ENCODE assay signal across 2 cellular contexts in the genomic region with DNA sequence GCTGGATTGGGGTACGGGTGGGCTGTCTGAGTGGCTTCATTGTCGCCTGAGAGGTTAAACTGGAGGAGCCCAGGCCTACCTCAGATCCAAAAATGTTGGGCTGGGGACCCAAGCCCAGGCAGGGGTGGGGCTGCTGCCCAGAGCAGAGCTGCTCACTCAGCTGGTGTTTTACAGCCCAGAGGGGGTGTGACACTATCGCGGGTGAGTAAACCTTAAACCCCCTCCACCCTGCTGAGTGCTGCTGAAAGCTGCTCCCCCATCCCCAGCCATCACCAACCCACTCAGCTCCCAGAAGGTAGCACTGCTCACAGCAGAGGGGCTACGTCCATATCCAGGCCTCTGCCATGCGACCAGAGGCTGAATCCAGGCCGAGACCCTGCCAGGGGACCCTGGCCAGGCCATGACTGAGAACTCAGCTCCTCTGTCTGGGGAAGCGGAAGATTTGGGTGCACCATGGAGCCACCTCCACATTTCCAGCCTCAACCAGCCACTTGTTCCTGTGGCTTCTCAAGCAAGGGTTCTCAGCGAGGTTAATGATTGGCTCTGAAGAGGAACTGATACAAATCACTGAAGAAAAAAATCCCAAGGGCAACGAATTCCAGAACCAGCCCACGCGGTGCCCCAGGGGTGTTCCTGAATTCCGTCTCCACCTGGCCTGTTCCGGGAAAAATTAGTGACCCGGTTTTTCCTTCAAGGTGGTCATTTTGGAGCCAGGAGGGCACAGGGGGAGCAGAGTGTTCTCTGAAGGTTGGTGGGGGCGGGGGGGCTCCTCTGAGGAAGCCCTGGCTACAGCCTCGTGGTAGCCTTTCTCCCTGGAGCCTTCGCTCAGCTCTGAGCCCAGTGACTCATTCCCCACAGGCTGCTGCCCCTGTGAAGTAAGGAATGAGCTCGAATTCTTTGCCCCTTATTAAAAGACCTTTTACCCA.
A peak's percentile ranks its signal among the peaks of the same experiment; 100 is the strongest.
TF ChIP-seq lines count a peak whose summit lies in the region.

No MANE protein-coding gene starts in this region.

TF ChIP-seq in GM12891, 5 proteins besides CTCF, POLR2A, EP300 and RAD21:
- 0 out of 2 replicates have a peak, but pooled peaks have one; percentile 22 for TF ChIP-seq POU2F2 (IDR thresholded peaks at IDR 0.05; ENCODE audit: low read depth, low read length)
- TF ChIP-seq PAX5 (IDR thresholded peaks at IDR 0.05; ENCODE audit: insufficient read depth, low read length, severe bottlenecking) = no peak
- peak; percentile 89 for TF ChIP-seq SPI1 (IDR thresholded peaks at IDR 0.05; ENCODE audit: low read depth, low read length)

TF ChIP-seq in HepG2, 621 proteins besides CTCF, POLR2A, EP300 and RAD21 (continues in another document):
- TF ChIP-seq ZNF678 (CRISPR knock-in tag; IDR thresholded peaks at IDR 0.05) = no peak
- no peak for TF ChIP-seq ZNF615 (CRISPR knock-in tag; IDR thresholded peaks at IDR 0.05; ENCODE audit: borderline replicate concordance)
- TF ChIP-seq ZNF10 (CRISPR knock-in tag; IDR thresholded peaks at IDR 0.05; ENCODE audit: borderline replicate concordance, low read depth) = no peak
- no peak for TF ChIP-seq CHCHD3 (CRISPR knock-in tag; IDR thresholded peaks at IDR 0.05)
- no peak; the same call in 1 of the 2 replicates for TF ChIP-seq RARA (CRISPR knock-in tag; IDR thresholded peaks at IDR 0.05)
- no peak for TF ChIP-seq YY1 (IDR thresholded peaks at IDR 0.05; ENCODE audit: insufficient read depth, insufficient replicate concordance, low read depth, low read length)
- TF ChIP-seq, protein P1, sequence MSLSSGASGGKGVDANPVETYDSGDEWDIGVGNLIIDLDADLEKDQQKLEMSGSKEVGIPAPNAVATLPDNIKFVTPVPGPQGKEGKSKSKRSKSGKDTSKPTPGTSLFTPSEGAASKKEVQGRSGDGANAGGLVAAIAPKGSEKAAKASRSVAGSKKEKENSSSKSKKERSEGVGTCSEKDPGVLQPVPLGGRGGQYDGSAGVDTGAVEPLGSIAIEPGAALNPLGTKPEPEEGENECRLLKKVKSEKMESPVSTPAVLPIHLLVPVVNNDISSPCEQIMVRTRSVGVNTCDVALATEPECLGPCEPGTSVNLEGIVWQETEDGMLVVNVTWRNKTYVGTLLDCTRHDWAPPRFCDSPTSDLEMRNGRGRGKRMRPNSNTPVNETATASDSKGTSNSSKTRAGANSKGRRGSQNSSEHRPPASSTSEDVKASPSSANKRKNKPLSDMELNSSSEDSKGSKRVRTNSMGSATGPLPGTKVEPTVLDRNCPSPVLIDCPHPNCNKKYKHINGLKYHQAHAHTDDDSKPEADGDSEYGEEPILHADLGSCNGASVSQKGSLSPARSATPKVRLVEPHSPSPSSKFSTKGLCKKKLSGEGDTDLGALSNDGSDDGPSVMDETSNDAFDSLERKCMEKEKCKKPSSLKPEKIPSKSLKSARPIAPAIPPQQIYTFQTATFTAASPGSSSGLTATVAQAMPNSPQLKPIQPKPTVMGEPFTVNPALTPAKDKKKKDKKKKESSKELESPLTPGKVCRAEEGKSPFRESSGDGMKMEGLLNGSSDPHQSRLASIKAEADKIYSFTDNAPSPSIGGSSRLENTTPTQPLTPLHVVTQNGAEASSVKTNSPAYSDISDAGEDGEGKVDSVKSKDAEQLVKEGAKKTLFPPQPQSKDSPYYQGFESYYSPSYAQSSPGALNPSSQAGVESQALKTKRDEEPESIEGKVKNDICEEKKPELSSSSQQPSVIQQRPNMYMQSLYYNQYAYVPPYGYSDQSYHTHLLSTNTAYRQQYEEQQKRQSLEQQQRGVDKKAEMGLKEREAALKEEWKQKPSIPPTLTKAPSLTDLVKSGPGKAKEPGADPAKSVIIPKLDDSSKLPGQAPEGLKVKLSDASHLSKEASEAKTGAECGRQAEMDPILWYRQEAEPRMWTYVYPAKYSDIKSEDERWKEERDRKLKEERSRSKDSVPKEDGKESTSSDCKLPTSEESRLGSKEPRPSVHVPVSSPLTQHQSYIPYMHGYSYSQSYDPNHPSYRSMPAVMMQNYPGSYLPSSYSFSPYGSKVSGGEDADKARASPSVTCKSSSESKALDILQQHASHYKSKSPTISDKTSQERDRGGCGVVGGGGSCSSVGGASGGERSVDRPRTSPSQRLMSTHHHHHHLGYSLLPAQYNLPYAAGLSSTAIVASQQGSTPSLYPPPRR (CRISPR knock-in tag; IDR thresholded peaks at IDR 0.05; ENCODE audit: borderline replicate concordance) = 0 out of 2 replicates have a peak, but pooled peaks have one; percentile 12
- no peak for TF ChIP-seq TGIF2 (CRISPR knock-in tag; IDR thresholded peaks at IDR 0.05)
- TF ChIP-seq SPEN (CRISPR knock-in tag; IDR thresholded peaks at IDR 0.05; ENCODE audit: low read depth) = no peak
- TF ChIP-seq, protein P2, sequence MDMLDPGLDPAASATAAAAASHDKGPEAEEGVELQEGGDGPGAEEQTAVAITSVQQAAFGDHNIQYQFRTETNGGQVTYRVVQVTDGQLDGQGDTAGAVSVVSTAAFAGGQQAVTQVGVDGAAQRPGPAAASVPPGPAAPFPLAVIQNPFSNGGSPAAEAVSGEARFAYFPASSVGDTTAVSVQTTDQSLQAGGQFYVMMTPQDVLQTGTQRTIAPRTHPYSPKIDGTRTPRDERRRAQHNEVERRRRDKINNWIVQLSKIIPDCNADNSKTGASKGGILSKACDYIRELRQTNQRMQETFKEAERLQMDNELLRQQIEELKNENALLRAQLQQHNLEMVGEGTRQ (IDR thresholded peaks at IDR 0.05; ENCODE audit: low read depth, low read length) = no peak
- TF ChIP-seq, protein P2 (CRISPR knock-in tag; IDR thresholded peaks at IDR 0.05; ENCODE audit: borderline replicate concordance) = no peak
- peak; percentile 46; the same call in 1 of the 2 replicates for TF ChIP-seq GFI1 (CRISPR knock-in tag; IDR thresholded peaks at IDR 0.05; ENCODE audit: borderline replicate concordance)
- no peak for TF ChIP-seq ZNF674 (CRISPR knock-in tag; IDR thresholded peaks at IDR 0.05; ENCODE audit: low read depth)
- TF ChIP-seq, protein P3, sequence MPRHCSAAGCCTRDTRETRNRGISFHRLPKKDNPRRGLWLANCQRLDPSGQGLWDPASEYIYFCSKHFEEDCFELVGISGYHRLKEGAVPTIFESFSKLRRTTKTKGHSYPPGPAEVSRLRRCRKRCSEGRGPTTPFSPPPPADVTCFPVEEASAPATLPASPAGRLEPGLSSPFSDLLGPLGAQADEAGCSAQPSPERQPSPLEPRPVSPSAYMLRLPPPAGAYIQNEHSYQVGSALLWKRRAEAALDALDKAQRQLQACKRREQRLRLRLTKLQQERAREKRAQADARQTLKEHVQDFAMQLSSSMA (CRISPR knock-in tag; IDR thresholded peaks at IDR 0.05) = no peak
- TF ChIP-seq NBN (conservative IDR thresholded peaks at IDR 0.05) = no peak
- no peak for TF ChIP-seq NFYB (CRISPR knock-in tag; IDR thresholded peaks at IDR 0.05)
- no peak for TF ChIP-seq ZNF180 (CRISPR knock-in tag; IDR thresholded peaks at IDR 0.05; ENCODE audit: borderline replicate concordance, low read depth)
- TF ChIP-seq ZNF367 (CRISPR knock-in tag; IDR thresholded peaks at IDR 0.05; ENCODE audit: borderline replicate concordance) = no peak
- TF ChIP-seq NR2F6 (IDR thresholded peaks at IDR 0.05) = no peak
- TF ChIP-seq NR2F6 (CRISPR knock-in tag; IDR thresholded peaks at IDR 0.05) = no peak
- TF ChIP-seq, protein P4, sequence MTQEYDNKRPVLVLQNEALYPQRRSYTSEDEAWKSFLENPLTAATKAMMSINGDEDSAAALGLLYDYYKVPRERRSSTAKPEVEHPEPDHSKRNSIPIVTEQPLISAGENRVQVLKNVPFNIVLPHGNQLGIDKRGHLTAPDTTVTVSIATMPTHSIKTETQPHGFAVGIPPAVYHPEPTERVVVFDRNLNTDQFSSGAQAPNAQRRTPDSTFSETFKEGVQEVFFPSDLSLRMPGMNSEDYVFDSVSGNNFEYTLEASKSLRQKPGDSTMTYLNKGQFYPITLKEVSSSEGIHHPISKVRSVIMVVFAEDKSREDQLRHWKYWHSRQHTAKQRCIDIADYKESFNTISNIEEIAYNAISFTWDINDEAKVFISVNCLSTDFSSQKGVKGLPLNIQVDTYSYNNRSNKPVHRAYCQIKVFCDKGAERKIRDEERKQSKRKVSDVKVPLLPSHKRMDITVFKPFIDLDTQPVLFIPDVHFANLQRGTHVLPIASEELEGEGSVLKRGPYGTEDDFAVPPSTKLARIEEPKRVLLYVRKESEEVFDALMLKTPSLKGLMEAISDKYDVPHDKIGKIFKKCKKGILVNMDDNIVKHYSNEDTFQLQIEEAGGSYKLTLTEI (CRISPR knock-in tag; conservative IDR thresholded peaks at IDR 0.05) = no peak
- TF ChIP-seq SRSF4 (IDR thresholded peaks at IDR 0.05; ENCODE audit: low read depth, low read length, poor library complexity, severe bottlenecking) = no peak
- no peak for TF ChIP-seq REPIN1 (CRISPR knock-in tag; IDR thresholded peaks at IDR 0.05; ENCODE audit: borderline replicate concordance, low read depth)
- no peak for TF ChIP-seq U2AF1 (optimal IDR thresholded peaks at IDR 0.05; ENCODE audit: low read depth, low read length)
- no peak for TF ChIP-seq EEA1 (CRISPR knock-in tag; IDR thresholded peaks at IDR 0.05; ENCODE audit: borderline replicate concordance)
- TF ChIP-seq FOSL1 (CRISPR knock-in tag; IDR thresholded peaks at IDR 0.05; ENCODE audit: borderline replicate concordance) = no peak; the same call in 1 of the 2 replicates
- TF ChIP-seq HMG20B (CRISPR knock-in tag; conservative IDR thresholded peaks at IDR 0.05) = no peak
- no peak for TF ChIP-seq ZNF780A (CRISPR knock-in tag; IDR thresholded peaks at IDR 0.05)
- no peak for TF ChIP-seq ZNF746 (CRISPR knock-in tag; IDR thresholded peaks at IDR 0.05)
- no peak for TF ChIP-seq ZNF883 (CRISPR knock-in tag; IDR thresholded peaks at IDR 0.05; ENCODE audit: not compliant biosample characterization)
- no peak for TF ChIP-seq ZNF430 (CRISPR knock-in tag; IDR thresholded peaks at IDR 0.05)
- TF ChIP-seq, protein P5, sequence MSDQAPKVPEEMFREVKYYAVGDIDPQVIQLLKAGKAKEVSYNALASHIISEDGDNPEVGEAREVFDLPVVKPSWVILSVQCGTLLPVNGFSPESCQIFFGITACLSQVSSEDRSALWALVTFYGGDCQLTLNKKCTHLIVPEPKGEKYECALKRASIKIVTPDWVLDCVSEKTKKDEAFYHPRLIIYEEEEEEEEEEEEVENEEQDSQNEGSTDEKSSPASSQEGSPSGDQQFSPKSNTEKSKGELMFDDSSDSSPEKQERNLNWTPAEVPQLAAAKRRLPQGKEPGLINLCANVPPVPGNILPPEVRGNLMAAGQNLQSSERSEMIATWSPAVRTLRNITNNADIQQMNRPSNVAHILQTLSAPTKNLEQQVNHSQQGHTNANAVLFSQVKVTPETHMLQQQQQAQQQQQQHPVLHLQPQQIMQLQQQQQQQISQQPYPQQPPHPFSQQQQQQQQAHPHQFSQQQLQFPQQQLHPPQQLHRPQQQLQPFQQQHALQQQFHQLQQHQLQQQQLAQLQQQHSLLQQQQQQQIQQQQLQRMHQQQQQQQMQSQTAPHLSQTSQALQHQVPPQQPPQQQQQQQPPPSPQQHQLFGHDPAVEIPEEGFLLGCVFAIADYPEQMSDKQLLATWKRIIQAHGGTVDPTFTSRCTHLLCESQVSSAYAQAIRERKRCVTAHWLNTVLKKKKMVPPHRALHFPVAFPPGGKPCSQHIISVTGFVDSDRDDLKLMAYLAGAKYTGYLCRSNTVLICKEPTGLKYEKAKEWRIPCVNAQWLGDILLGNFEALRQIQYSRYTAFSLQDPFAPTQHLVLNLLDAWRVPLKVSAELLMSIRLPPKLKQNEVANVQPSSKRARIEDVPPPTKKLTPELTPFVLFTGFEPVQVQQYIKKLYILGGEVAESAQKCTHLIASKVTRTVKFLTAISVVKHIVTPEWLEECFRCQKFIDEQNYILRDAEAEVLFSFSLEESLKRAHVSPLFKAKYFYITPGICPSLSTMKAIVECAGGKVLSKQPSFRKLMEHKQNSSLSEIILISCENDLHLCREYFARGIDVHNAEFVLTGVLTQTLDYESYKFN (CRISPR knock-in tag; conservative IDR thresholded peaks at IDR 0.05) = peak; percentile 46; the same call in 1 of the 2 replicates
- TF ChIP-seq, protein P6, sequence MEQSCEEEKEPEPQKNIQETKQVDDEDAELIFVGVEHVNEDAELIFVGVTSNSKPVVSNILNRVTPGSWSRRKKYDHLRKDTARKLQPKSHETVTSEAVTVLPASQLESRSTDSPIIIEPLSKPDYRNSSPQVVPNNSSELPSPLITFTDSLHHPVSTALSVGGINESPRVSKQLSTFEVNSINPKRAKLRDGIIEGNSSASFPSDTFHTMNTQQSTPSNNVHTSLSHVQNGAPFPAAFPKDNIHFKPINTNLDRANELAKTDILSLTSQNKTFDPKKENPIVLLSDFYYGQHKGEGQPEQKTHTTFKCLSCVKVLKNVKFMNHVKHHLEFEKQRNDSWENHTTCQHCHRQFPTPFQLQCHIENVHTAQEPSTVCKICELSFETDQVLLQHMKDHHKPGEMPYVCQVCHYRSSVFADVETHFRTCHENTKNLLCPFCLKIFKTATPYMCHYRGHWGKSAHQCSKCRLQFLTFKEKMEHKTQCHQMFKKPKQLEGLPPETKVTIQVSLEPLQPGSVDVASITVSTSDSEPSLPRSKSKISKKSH (CRISPR knock-in tag; IDR thresholded peaks at IDR 0.05; ENCODE audit: borderline replicate concordance) = no peak
- TF ChIP-seq SNRNP70 (IDR thresholded peaks at IDR 0.05; ENCODE audit: low read depth, low read length) = no peak
- TF ChIP-seq ZBTB1 (CRISPR knock-in tag; IDR thresholded peaks at IDR 0.05; ENCODE audit: borderline replicate concordance) = no peak
- TF ChIP-seq, protein P7, sequence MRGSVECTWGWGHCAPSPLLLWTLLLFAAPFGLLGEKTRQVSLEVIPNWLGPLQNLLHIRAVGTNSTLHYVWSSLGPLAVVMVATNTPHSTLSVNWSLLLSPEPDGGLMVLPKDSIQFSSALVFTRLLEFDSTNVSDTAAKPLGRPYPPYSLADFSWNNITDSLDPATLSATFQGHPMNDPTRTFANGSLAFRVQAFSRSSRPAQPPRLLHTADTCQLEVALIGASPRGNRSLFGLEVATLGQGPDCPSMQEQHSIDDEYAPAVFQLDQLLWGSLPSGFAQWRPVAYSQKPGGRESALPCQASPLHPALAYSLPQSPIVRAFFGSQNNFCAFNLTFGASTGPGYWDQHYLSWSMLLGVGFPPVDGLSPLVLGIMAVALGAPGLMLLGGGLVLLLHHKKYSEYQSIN (CRISPR knock-in tag; IDR thresholded peaks at IDR 0.05; ENCODE audit: borderline replicate concordance) = no peak
- TF ChIP-seq, protein P8, sequence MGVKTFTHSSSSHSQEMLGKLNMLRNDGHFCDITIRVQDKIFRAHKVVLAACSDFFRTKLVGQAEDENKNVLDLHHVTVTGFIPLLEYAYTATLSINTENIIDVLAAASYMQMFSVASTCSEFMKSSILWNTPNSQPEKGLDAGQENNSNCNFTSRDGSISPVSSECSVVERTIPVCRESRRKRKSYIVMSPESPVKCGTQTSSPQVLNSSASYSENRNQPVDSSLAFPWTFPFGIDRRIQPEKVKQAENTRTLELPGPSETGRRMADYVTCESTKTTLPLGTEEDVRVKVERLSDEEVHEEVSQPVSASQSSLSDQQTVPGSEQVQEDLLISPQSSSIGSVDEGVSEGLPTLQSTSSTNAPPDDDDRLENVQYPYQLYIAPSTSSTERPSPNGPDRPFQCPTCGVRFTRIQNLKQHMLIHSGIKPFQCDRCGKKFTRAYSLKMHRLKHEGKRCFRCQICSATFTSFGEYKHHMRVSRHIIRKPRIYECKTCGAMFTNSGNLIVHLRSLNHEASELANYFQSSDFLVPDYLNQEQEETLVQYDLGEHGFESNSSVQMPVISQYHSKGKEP (CRISPR knock-in tag; IDR thresholded peaks at IDR 0.05) = no peak
- no peak for TF ChIP-seq RBM22 (optimal IDR thresholded peaks at IDR 0.05; ENCODE audit: low read length)
- no peak for TF ChIP-seq HOXA5 (CRISPR knock-in tag; IDR thresholded peaks at IDR 0.05)
- no peak for TF ChIP-seq ZNF143 (CRISPR knock-in tag; IDR thresholded peaks at IDR 0.05)
